8 cellular contexts compared by ENCODE assay signal in the genomic region with DNA sequence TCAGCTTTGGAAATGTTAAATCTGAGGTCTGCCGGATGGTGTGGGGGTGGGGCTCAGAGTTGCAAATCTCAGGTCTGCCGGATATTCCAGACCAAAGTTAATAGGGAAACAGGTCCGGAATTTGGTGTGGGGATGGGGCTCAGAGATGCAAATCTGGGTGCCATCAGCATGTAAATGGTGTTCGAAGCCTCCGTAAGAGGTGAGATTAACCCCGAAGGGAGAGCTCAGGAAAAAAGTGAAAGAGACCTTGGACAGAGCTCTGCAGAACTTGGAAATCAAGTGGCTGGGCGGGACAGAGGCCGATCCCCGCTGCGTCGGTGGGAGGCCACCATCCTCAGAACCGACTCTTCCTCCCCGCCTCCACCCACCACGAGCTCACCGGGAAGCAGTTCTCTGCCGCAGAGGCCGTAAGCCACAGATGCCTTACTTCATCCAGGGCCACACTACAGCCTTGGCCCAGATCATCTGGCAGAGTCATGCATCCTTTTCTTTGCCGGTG. TPM values are rescaled to one million over a fixed set of nuclear protein-coding genes. Genes with fewer than 3 reads are reported as not detected.
DNase-seq lines count a peak whose midpoint lies in the region; ATAC-seq and TF ChIP-seq lines count a peak whose summit lies in the region.

No MANE protein-coding gene starts in this region.

- H3K9me3 ChIP-seq in HAP-1: no peaks in the 10 kb centered on the region

- peak overlapping the region; percentile 55 for H3K4me3 ChIP-seq in HAP-1
- H3K4me3 ChIP-seq in cardiac fibroblast (replicated peaks in 1 of 2; ENCODE audit: low read depth in 2 of 2, low read length in 2 of 2): peak overlapping the region; percentile 67 to 73
- H3K4me3 ChIP-seq in kidney epithelial cell (ENCODE audit: low read depth, low read length): peak overlapping the region; percentile 82

- H3K27me3 ChIP-seq in HAP-1 (ENCODE audit: low read depth): no peaks in the 10 kb centered on the region
- H3K27me3 ChIP-seq in kidney epithelial cell (ENCODE audit: control insufficient read depth, insufficient read depth, low read length): peaks cover 6% of the 10 kb centered on the region

- ATAC-seq in GM21576 (IDR thresholded peaks at IDR 0.05; ENCODE audit: unreplicated experiment) (no peak), HG03565 (IDR thresholded peaks at IDR 0.05; ENCODE audit: unreplicated experiment) (no peak)

- H3K36me3 ChIP-seq in HAP-1 (replicated peaks) (peaks cover 4% of the 10 kb centered on the region), kidney epithelial cell (ENCODE audit: control insufficient read depth, insufficient read depth, low read length) (peaks cover 2% of the 10 kb centered on the region)

- DNase-seq in HAP-1 (ENCODE audit: low spot score in 2 of 2): peak; percentile 86
- peak; percentile 54 for DNase-seq in SK-N-DZ (ENCODE audit: low spot score)
- DNase-seq in cardiac fibroblast (ENCODE audit: low read depth in 2 of 2): peak; percentile 43 to 52
- no peak for DNase-seq in kidney epithelial cell (ENCODE audit: low read depth)
- DNase-seq in stimulated activated CD4-positive, alpha-beta T cell treated with anti-CD3 and anti-CD28 coated beads, Interleukin-4, amount 100 ng/mL, for 1 hour: peak; percentile 24
- no peak for DNase-seq in NCI-H2029 treated with DMSO at 0.1 percent for 48 hours (lab: John Stamatoyannopoulos, UW)

- H3K4me1 ChIP-seq in HAP-1: peaks cover 26% of the 10 kb centered on the region

- in situ Hi-C loops in HAP-1 (cut with MboI; ENCODE audit: low sequenced_read_pairs): loop anchor here (25.0 kb wide), 1 partner anchor 412 kb away; no protein-coding TSS in a partner anchor

- TF ChIP-seq CTCF in cardiac fibroblast (IDR thresholded peaks at IDR 0.05; ENCODE audit: low read depth, low read length): no peak
- no peak for TF ChIP-seq CTCF in kidney epithelial cell (IDR thresholded peaks at IDR 0.05; ENCODE audit: insufficient read depth, low read length, poor library complexity, severe bottlenecking)

RNA-seq across cellular contexts. Expression of a gene that starts 1.7 kb away (rescaled TPM):
- polyA plus RNA-seq in SK-N-DZ (2014; cell fraction: cytosol; rRNA removed): 87.8 and 101 TPM in 2 replicates
- polyA plus RNA-seq in SK-N-DZ (2014; cell fraction: nucleus; rRNA removed): 47.1 and 62.9 TPM in 2 replicates
- 48.9 and 56.8 TPM in 2 replicates for total RNA-seq in kidney epithelial cell

RNA-seq across cellular contexts. Expression of a gene that starts 50.0 kb away (rescaled TPM):
- 15.6 and 22.4 TPM in 2 replicates for polyA plus RNA-seq in SK-N-DZ (2014; cell fraction: cytosol; rRNA removed)
- 11.8 and 13.8 TPM in 2 replicates for polyA plus RNA-seq in SK-N-DZ (2014; cell fraction: nucleus; rRNA removed)
- 15.8 and 28.6 TPM in 2 replicates for total RNA-seq in kidney epithelial cell

Comparison
In these comparisons a context has a peak if more than half of its experiments do, and no peak if none do; other contexts are left out.
1. DNase-seq: peak in HAP-1 (2 of 2), SK-N-DZ (single experiment), cardiac fibroblast (2 of 2) and stimulated activated CD4-positive, alpha-beta T cell treated with anti-CD3 and anti-CD28 coated beads, Interleukin-4, amount 100 ng/mL, for 1 hour (single experiment); none in kidney epithelial cell (single experiment) and NCI-H2029 treated with DMSO at 0.1 percent for 48 hours (single experiment).
2. Peak in every context shown above with its lines, with median percentiles within 50 percentile points of each other: H3K4me3 ChIP-seq.